Comparison of ENCODE assay signal across 8 cellular contexts in the genomic region with DNA sequence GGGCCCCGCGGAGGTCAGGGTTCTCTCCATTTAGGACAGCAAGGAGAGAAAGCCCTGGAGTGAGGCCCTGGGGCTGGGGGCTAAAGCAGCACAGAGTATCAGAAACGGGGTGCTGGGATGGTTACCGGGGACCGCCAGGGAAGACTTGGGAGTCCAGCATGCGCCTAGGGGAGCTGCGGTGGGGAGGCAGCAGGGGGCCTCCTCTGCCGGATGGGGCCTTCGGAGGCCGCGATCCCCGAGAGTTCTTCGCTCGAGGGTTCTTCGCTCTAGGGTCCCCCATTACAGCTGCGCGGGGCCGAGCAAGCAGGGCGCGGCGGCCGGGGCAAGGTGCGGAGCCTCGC. TPM values are rescaled to one million over a fixed set of nuclear protein-coding genes. Genes with fewer than 3 reads are reported as not detected.
A peak's percentile ranks its signal among the peaks of the same experiment; 100 is the strongest.
DNase-seq lines count a peak whose midpoint lies in the region; ATAC-seq and TF ChIP-seq lines count a peak whose summit lies in the region.

No MANE protein-coding gene starts in this region.

- no peak for TF ChIP-seq EP300 in neural cell (conservative IDR thresholded peaks at IDR 0.05; ENCODE audit: poor library complexity, severe bottlenecking)

- no peaks in the 10 kb centered on the region for H3K9me3 Mint-ChIP-seq in effector memory CD8-positive, alpha-beta T cell

- H3K9me3 ChIP-seq in BE2C = no peaks in the 10 kb centered on the region
- H3K9me3 ChIP-seq in neural cell (ENCODE audit: low read length) = no peaks in the 10 kb centered on the region

- peak overlapping the region; percentile 79 for H2AFZ ChIP-seq in neural cell (ENCODE audit: low read depth, low read length)

- ATAC-seq in effector memory CD8-positive, alpha-beta T cell (replicated peaks) = no peak

- H3K36me3 ChIP-seq in BE2C (no peaks in the 10 kb centered on the region), neural cell (ENCODE audit: insufficient read depth, low read length) (no peaks in the 10 kb centered on the region)

- H3K27ac Mint-ChIP-seq in effector memory CD8-positive, alpha-beta T cell = no peak overlapping the region

- peak overlapping the region; percentile 62 for H3K4me2 ChIP-seq in neural cell (ENCODE audit: low read length)

- H3K4me3 Mint-ChIP-seq in effector memory CD8-positive, alpha-beta T cell = peak overlapping the region; percentile 64 to 69

- H3K27ac ChIP-seq in neural cell (ENCODE audit: low read length) = peak overlapping the region; percentile 61

- no peaks in the 10 kb centered on the region for H4K20me1 ChIP-seq in neural cell (ENCODE audit: insufficient read depth)

- H3K36me3 Mint-ChIP-seq in effector memory CD8-positive, alpha-beta T cell (ENCODE audit: insufficient read depth) = no peaks in the 10 kb centered on the region

- DNase-seq in BE2C = no peak
- DNase-seq in Jurkat, Clone E6-1 (ENCODE audit: low read depth, low spot score) = no peak
- no peak for DNase-seq in effector memory CD8-positive, alpha-beta T cell
- no peak for DNase-seq in GDM1 (lab: John Stamatoyannopoulos, UW)
- DNase-seq in T-helper 1 cell = no peak
- no peak for DNase-seq in GF-D8 (lab: John Stamatoyannopoulos, UW)
- DNase-seq in NAMALWA (ENCODE audit: low spot score) = no peak

- H3K27me3 Mint-ChIP-seq in effector memory CD8-positive, alpha-beta T cell = peaks cover 0 to 15% of the 10 kb centered on the region in 2 donors

- no peaks in the 10 kb centered on the region for H3F3A ChIP-seq in neural cell (ENCODE audit: insufficient read depth, low read length, poor library complexity, severe bottlenecking)

- 0 out of 2 replicates have a peak, but pooled peaks have one; percentile 1 for TF ChIP-seq CTCF in BE2C (IDR thresholded peaks at IDR 0.05; ENCODE audit: low read depth, low read length)
- no peak for TF ChIP-seq CTCF in neural cell (IDR thresholded peaks at IDR 0.05; ENCODE audit: poor library complexity, severe bottlenecking)

- no peaks in the 10 kb centered on the region for H3K27me3 ChIP-seq in BE2C
- no peaks in the 10 kb centered on the region for H3K27me3 ChIP-seq in neural cell (ENCODE audit: insufficient read depth, low read depth, low read length)

- peak overlapping the region; percentile 87 for H3K9ac ChIP-seq in neural cell (ENCODE audit: low read length)

- peaks cover 9 to 19% of the 10 kb centered on the region in 2 donors for H3K4me1 Mint-ChIP-seq in effector memory CD8-positive, alpha-beta T cell (ENCODE audit: low read depth in 2 of 2)

- TF ChIP-seq RAD21 in neural cell (conservative IDR thresholded peaks at IDR 0.05) = no peak

- peaks cover 5% of the 10 kb centered on the region for H3K4me1 ChIP-seq in BE2C

- H3K4me3 ChIP-seq in BE2C (ENCODE audit: low read depth, low read length) = peak overlapping the region; percentile 79
- H3K4me3 ChIP-seq in Jurkat, Clone E6-1 (ENCODE audit: low read length) = peak overlapping the region; percentile 55
- H3K4me3 ChIP-seq in neural cell (ENCODE audit: low read length) = peak overlapping the region; percentile 86

- peaks cover 29% of the 10 kb centered on the region for H3K79me2 ChIP-seq in neural cell (replicated peaks; ENCODE audit: insufficient read depth, low read length)

- no peaks in the 10 kb centered on the region for H3K9me2 ChIP-seq in neural cell (ENCODE audit: insufficient read depth, low read length)

TF ChIP-seq in neural cell, 6 proteins besides CTCF, POLR2A, EP300 and RAD21:
- TF ChIP-seq TAF1 (IDR thresholded peaks at IDR 0.05; ENCODE audit: low read depth) (peak; percentile 46), EZH2 (IDR thresholded peaks at IDR 0.05; ENCODE audit: borderline replicate concordance, insufficient read depth, low read length, poor library complexity, severe bottlenecking) (no peak)

RNA-seq across cellular contexts. Expression of a gene that starts 0.5 kb away (rescaled TPM):
- polyA plus RNA-seq in BE2C (2012; ENCODE audit: insufficient read depth, insufficient read length, low read depth) = 45.2 TPM
- polyA plus RNA-seq in Jurkat, Clone E6-1 (2012; ENCODE audit: insufficient read depth, insufficient read length) = 36.8 TPM
- polyA plus RNA-seq in neural cell = 134 and 159 TPM in 2 replicates
- 202 and 213 TPM in 2 replicates for polyA minus RNA-seq in neural cell

RNA-seq across cellular contexts. Expression of a gene that starts 36.8 kb away (rescaled TPM):
- polyA plus RNA-seq in BE2C (2012; ENCODE audit: insufficient read depth, insufficient read length, low read depth) = 0.85 TPM
- not detected for polyA plus RNA-seq in Jurkat, Clone E6-1 (2012; ENCODE audit: insufficient read depth, insufficient read length)
- polyA plus RNA-seq in neural cell = not detected in 2 replicates
- polyA minus RNA-seq in neural cell = not detected in 2 replicates
